23 cellular contexts compared by ENCODE assay signal in genomic region chr15:77010842-77011241, GRCh38. TPM values are rescaled to one million over a fixed set of nuclear protein-coding genes. Genes with fewer than 3 reads are reported as not detected.
DNase-seq lines count a peak whose midpoint lies in the region; ATAC-seq and TF ChIP-seq lines count a peak whose summit lies in the region.
"Had no signal": no experiment of that assay in that cellular context is flagged by ENCODE, and none has a peak within 500 bp of the region (broad histone marks: within the 10 kb centered on the region; RNA-seq: fewer than 3 reads in every experiment).

No MANE protein-coding gene starts in this region.

- ATAC-seq in activated T-cell treated with anti-CD3 and anti-CD28 coated beads, Interleukin-2, amount 50 U/mL, for 72 hours (replicated peaks in 1 of 2) = no peak
- ATAC-seq in activated T-cell treated with anti-CD3 and anti-CD28 coated beads, Interleukin-2, amount 50 U/mL, for 4 hours = no peak
- ATAC-seq in central memory CD8-positive, alpha-beta T cell (replicated peaks; ENCODE audit: extremely low read depth, poor library complexity, severe bottlenecking) = no peak
- no peak for ATAC-seq in GM21515 (IDR thresholded peaks at IDR 0.05; ENCODE audit: unreplicated experiment)
- ATAC-seq: sciatic nerve had no signal

- H3K27ac Mint-ChIP-seq in activated T-cell treated with anti-CD3 and anti-CD28 coated beads, Interleukin-2, amount 50 U/mL, for 72 hours = peak overlapping the region; percentile 89
- H3K27ac Mint-ChIP-seq in central memory CD8-positive, alpha-beta T cell (ENCODE audit: low read depth) = peak overlapping the region; percentile 97
- H3K27ac Mint-ChIP-seq in Caco-2 (ENCODE audit: unreplicated experiment) = no peak overlapping the region
- H3K27ac Mint-ChIP-seq: H9 had no signal

- peak overlapping the region; percentile 36 to 39 for H3K4me3 Mint-ChIP-seq in activated T-cell treated with anti-CD3 and anti-CD28 coated beads, Interleukin-2, amount 50 U/mL, for 72 hours
- H3K4me3 Mint-ChIP-seq in activated T-cell treated with anti-CD3 and anti-CD28 coated beads, Interleukin-2, amount 50 U/mL, for 4 hours = no peak overlapping the region
- H3K4me3 Mint-ChIP-seq in central memory CD8-positive, alpha-beta T cell = peak overlapping the region; percentile 67
- H3K4me3 Mint-ChIP-seq in Caco-2 (ENCODE audit: unreplicated experiment) = no peak overlapping the region
- H3K4me3 Mint-ChIP-seq: H9 had no signal

- H3K4me1 ChIP-seq in osteoblast (ENCODE audit: insufficient read depth, low read length) = no peaks in the 10 kb centered on the region
- H3K4me1 ChIP-seq in Caco-2 = no peaks in the 10 kb centered on the region
- H3K4me1 ChIP-seq: parathyroid adenoma, thyroid gland had no signal

- H3K36me3 ChIP-seq in osteoblast (ENCODE audit: insufficient read depth, low read length) = no peaks in the 10 kb centered on the region
- no peaks in the 10 kb centered on the region for H3K36me3 ChIP-seq in Caco-2 (ENCODE audit: control insufficient read depth, insufficient read depth, low read length)
- H3K36me3 ChIP-seq: esophagus muscularis mucosa, thyroid gland had no signal

- intact Hi-C loops in Caco-2 (cut with micrococcal nuclease; ENCODE audit: unreplicated experiment) = no loop called here

- no peak for DNase-seq in activated T-cell treated with anti-CD3 and anti-CD28 coated beads, Interleukin-2, amount 50 U/mL, for 72 hours
- DNase-seq in activated T-cell treated with anti-CD3 and anti-CD28 coated beads, Interleukin-2, amount 50 U/mL, for 4 hours = no peak
- no peak for DNase-seq in central memory CD8-positive, alpha-beta T cell (ENCODE audit: low spot score in 2 of 2)
- DNase-seq in osteoblast (ENCODE audit: insufficient read length, low spot score, missing footprints) = peak; percentile 37
- no peak for DNase-seq in middle frontal gyrus (ENCODE audit: extremely low spot score, low spot score)
- no peak for DNase-seq in Caco-2
- DNase-seq: activated gamma-delta T cell; cerebellar nuclear complex; effector CD8-positive, alpha-beta T cell; H9; NCI-H345; PC-9; SIG-M5; thyroid gland had no signal

- POLR2A ChIA-PET in Caco-2 (lab: Charles Lee) = no interaction called here

- no peak for TF ChIP-seq CTCF in VCaP (conservative IDR thresholded peaks at IDR 0.05)
- TF ChIP-seq CTCF in osteoblast (IDR thresholded peaks at IDR 0.05; ENCODE audit: extremely low read depth, low read depth, low read length) = no peak
- no peak for TF ChIP-seq CTCF in Caco-2 (IDR thresholded peaks at IDR 0.05; ENCODE audit: insufficient read depth in 1 of 2, low read depth in 1 of 2, low read length in 1 of 2, severe bottlenecking in 1 of 2, unreplicated experiment in 1 of 2)

- no peak overlapping the region for H2AFZ ChIP-seq in osteoblast (ENCODE audit: low read length)
- H2AFZ ChIP-seq: parathyroid adenoma, PC-9 had no signal

- H3K36me3 Mint-ChIP-seq in activated T-cell treated with anti-CD3 and anti-CD28 coated beads, Interleukin-2, amount 50 U/mL, for 72 hours (ENCODE audit: insufficient read depth in 2 of 2) = peaks cover 5 to 11% of the 10 kb centered on the region in 2 donors
- peaks cover 4% of the 10 kb centered on the region for H3K36me3 Mint-ChIP-seq in activated T-cell treated with anti-CD3 and anti-CD28 coated beads, Interleukin-2, amount 50 U/mL, for 4 hours (ENCODE audit: insufficient read depth)
- peaks cover 27% of the 10 kb centered on the region for H3K36me3 Mint-ChIP-seq in central memory CD8-positive, alpha-beta T cell (ENCODE audit: insufficient read depth)
- peaks cover 4% of the 10 kb centered on the region for H3K36me3 Mint-ChIP-seq in Caco-2 (ENCODE audit: insufficient read depth, unreplicated experiment)

- H3K4me3 ChIP-seq in osteoblast (ENCODE audit: insufficient read depth, low read length) = no peak overlapping the region
- H3K4me3 ChIP-seq in Caco-2 (ENCODE audit: low read depth, low read length) = no peak overlapping the region
- H3K4me3 ChIP-seq: esophagus muscularis mucosa, lung, PC-9, thyroid gland had no signal

- no peaks in the 10 kb centered on the region for H3K79me2 ChIP-seq in osteoblast (ENCODE audit: insufficient read depth, low read length)
- H3K79me2 ChIP-seq: parathyroid adenoma had no signal

- H3K27me3 ChIP-seq in osteoblast (ENCODE audit: insufficient read depth, low read length) = peaks cover 9% of the 10 kb centered on the region
- no peaks in the 10 kb centered on the region for H3K27me3 ChIP-seq in Caco-2 (replicated peaks; ENCODE audit: control insufficient read depth, insufficient read depth, low read length)
- H3K27me3 ChIP-seq: esophagus muscularis mucosa, thyroid gland had no signal

- peaks cover 83% of the 10 kb centered on the region for H3K4me1 Mint-ChIP-seq in activated T-cell treated with anti-CD3 and anti-CD28 coated beads, Interleukin-2, amount 50 U/mL, for 72 hours (ENCODE audit: low read depth)
- H3K4me1 Mint-ChIP-seq in activated T-cell treated with anti-CD3 and anti-CD28 coated beads, Interleukin-2, amount 50 U/mL, for 4 hours (ENCODE audit: low read depth) = peaks cover 87% of the 10 kb centered on the region
- H3K4me1 Mint-ChIP-seq in central memory CD8-positive, alpha-beta T cell = peaks cover 86% of the 10 kb centered on the region
- H3K4me1 Mint-ChIP-seq in Caco-2 (ENCODE audit: low read depth, unreplicated experiment) = no peaks in the 10 kb centered on the region

- H3K4me2 ChIP-seq in osteoblast (ENCODE audit: insufficient read depth, low read length) = no peak overlapping the region
- H3K4me2 ChIP-seq: KMS-11, PC-9 had no signal

- no TSS peak for BruUV-seq in Caco-2 (replicated peaks; lab: Mats Ljungman, UMichigan)

- H3K27me3 Mint-ChIP-seq in activated T-cell treated with anti-CD3 and anti-CD28 coated beads, Interleukin-2, amount 50 U/mL, for 72 hours (ENCODE audit: low read depth) = no peaks in the 10 kb centered on the region
- H3K27me3 Mint-ChIP-seq in activated T-cell treated with anti-CD3 and anti-CD28 coated beads, Interleukin-2, amount 50 U/mL, for 4 hours (ENCODE audit: low read depth) = no peaks in the 10 kb centered on the region
- no peaks in the 10 kb centered on the region for H3K27me3 Mint-ChIP-seq in central memory CD8-positive, alpha-beta T cell
- no peaks in the 10 kb centered on the region for H3K27me3 Mint-ChIP-seq in Caco-2 (ENCODE audit: insufficient read depth, unreplicated experiment)

- H3K9me3 ChIP-seq in osteoblast (ENCODE audit: low read depth, low read length) (no peaks in the 10 kb centered on the region), Caco-2 (no peaks in the 10 kb centered on the region)
- H3K9me3 ChIP-seq: esophagus muscularis mucosa, thyroid gland had no signal

- CTCF ChIA-PET in Caco-2 (lab: Charles Lee) = no interaction called here

- no peaks in the 10 kb centered on the region for H4K20me1 ChIP-seq in osteoblast (ENCODE audit: insufficient read depth, low read length)

- no peaks in the 10 kb centered on the region for H3K9me3 Mint-ChIP-seq in activated T-cell treated with anti-CD3 and anti-CD28 coated beads, Interleukin-2, amount 50 U/mL, for 72 hours
- H3K9me3 Mint-ChIP-seq in activated T-cell treated with anti-CD3 and anti-CD28 coated beads, Interleukin-2, amount 50 U/mL, for 4 hours = no peaks in the 10 kb centered on the region
- H3K9me3 Mint-ChIP-seq in central memory CD8-positive, alpha-beta T cell = no peaks in the 10 kb centered on the region
- no peaks in the 10 kb centered on the region for H3K9me3 Mint-ChIP-seq in Caco-2 (ENCODE audit: unreplicated experiment)
- H3K9me3 Mint-ChIP-seq: H9 had no signal

- peak overlapping the region; percentile 63 for H3K27ac ChIP-seq in VCaP
- H3K27ac ChIP-seq in osteoblast (ENCODE audit: low read depth, low read length) = no peak overlapping the region
- H3K27ac ChIP-seq: C4-2B, esophagus muscularis mucosa, KMS-11, parathyroid adenoma, PC-9, thyroid gland had no signal

RNA-seq across cellular contexts. Expression of gene PSTPIP1, which starts 15.9 kb away (rescaled TPM):
- 100 to 1,000 TPM; 141 to 152 TPM for total RNA-seq in activated T-cell treated with anti-CD3 and anti-CD28 coated beads, Interleukin-2, amount 50 U/mL, for 72 hours
- 100 to 1,000 TPM in 1 of 3 donors, 10 to 100 TPM in 2; 85.4 to 130 (median 92.1) TPM for total RNA-seq in activated T-cell treated with anti-CD3 and anti-CD28 coated beads, Interleukin-2, amount 50 U/mL, for 4 hours
- total RNA-seq in osteoblast = not detected in 2 replicates
- total RNA-seq in Caco-2 (2022) = not detected in 2 replicates
- total RNA-seq: kidney epithelial cell, PC-9 had no signal

Comparison
In these comparisons a context has a peak if more than half of its experiments do, and no peak if none do; other contexts are left out.
1. H3K4me3 Mint-ChIP-seq: peak in activated T-cell treated with anti-CD3 and anti-CD28 coated beads, Interleukin-2, amount 50 U/mL, for 72 hours (2 of 2) and central memory CD8-positive, alpha-beta T cell (single experiment); none in activated T-cell treated with anti-CD3 and anti-CD28 coated beads, Interleukin-2, amount 50 U/mL, for 4 hours (single experiment) and Caco-2 (single experiment).
2. RNA of gene PSTPIP1, which starts 15.9 kb away (total RNA-seq): 141 to 152 TPM in activated T-cell treated with anti-CD3 and anti-CD28 coated beads, Interleukin-2, amount 50 U/mL, for 72 hours and 85.4 to 130 TPM in activated T-cell treated with anti-CD3 and anti-CD28 coated beads, Interleukin-2, amount 50 U/mL, for 4 hours; not detected in osteoblast and not detected in Caco-2; every median in the first group is over 10 times any median in the second.